Comparison of ENCODE assay signal across 22 cellular contexts in genomic region chr7:78024591-78024990, GRCh38.
"Had no signal": no experiment of that assay in that cellular context is flagged by ENCODE, and none has a peak within 500 bp of the region (broad histone marks: within the 10 kb centered on the region; RNA-seq: fewer than 3 reads in every experiment).

No MANE protein-coding gene starts in this region.

- H3K27ac ChIP-seq: epithelial cell of prostate, esophagus squamous epithelium, gastrocnemius medialis, heart right ventricle, left lung, lower lobe of right lung had no signal

- H3K27me3 ChIP-seq: esophagus squamous epithelium, gastrocnemius medialis, heart right ventricle, left lung had no signal

- DNase-seq: cortex of kidney; effector CD8-positive, alpha-beta T cell; effector memory CD8-positive, alpha-beta T cell; endodermal cell; erythroblast; esophagus squamous epithelium; foreskin fibroblast; foreskin melanocyte; gastrocnemius medialis; glutamatergic neuron; head of caudate nucleus; heart right ventricle; hippocampal formation; left cardiac atrium; left lung; left ventricle myocardium superior; lower lobe of right lung; mesendoderm; midbrain had no signal

- H3K9me3 ChIP-seq: esophagus squamous epithelium, gastrocnemius medialis, heart right ventricle, left lung, lower lobe of right lung had no signal

- H3K27ac Mint-ChIP-seq: dendritic cell treated with granulocyte-macrophage colony-stimulating factor and Interleukin-4, amounts not matched to agents 40 ng/mL and 50 ng/mL, for 4 days; effector memory CD8-positive, alpha-beta T cell; endodermal cell had no signal

- H3K36me3 ChIP-seq: esophagus squamous epithelium, gastrocnemius medialis, heart right ventricle, left lung, lower lobe of right lung had no signal

- H3K9me3 Mint-ChIP-seq: dendritic cell treated with granulocyte-macrophage colony-stimulating factor and Interleukin-4, amounts not matched to agents 40 ng/mL and 50 ng/mL, for 4 days; effector memory CD8-positive, alpha-beta T cell; endodermal cell had no signal

- ATAC-seq: effector memory CD8-positive, alpha-beta T cell; esophagus mucosa; gastrocnemius medialis; heart right ventricle; left cardiac atrium; left lung; left ventricle myocardium superior; lower lobe of right lung had no signal

- H3K4me1 ChIP-seq: lower lobe of right lung had no signal

- H3K4me3 Mint-ChIP-seq: dendritic cell treated with granulocyte-macrophage colony-stimulating factor and Interleukin-4, amounts not matched to agents 40 ng/mL and 50 ng/mL, for 4 days; effector memory CD8-positive, alpha-beta T cell; endodermal cell had no signal

- H3K27me3 Mint-ChIP-seq: dendritic cell treated with granulocyte-macrophage colony-stimulating factor and Interleukin-4, amounts not matched to agents 40 ng/mL and 50 ng/mL, for 4 days; effector memory CD8-positive, alpha-beta T cell had no signal

- H3K4me3 ChIP-seq: esophagus squamous epithelium, gastrocnemius medialis, heart right ventricle, left lung, lower lobe of right lung had no signal
